Comparison of ENCODE assay signal across 8 cellular contexts in the genomic region with DNA sequence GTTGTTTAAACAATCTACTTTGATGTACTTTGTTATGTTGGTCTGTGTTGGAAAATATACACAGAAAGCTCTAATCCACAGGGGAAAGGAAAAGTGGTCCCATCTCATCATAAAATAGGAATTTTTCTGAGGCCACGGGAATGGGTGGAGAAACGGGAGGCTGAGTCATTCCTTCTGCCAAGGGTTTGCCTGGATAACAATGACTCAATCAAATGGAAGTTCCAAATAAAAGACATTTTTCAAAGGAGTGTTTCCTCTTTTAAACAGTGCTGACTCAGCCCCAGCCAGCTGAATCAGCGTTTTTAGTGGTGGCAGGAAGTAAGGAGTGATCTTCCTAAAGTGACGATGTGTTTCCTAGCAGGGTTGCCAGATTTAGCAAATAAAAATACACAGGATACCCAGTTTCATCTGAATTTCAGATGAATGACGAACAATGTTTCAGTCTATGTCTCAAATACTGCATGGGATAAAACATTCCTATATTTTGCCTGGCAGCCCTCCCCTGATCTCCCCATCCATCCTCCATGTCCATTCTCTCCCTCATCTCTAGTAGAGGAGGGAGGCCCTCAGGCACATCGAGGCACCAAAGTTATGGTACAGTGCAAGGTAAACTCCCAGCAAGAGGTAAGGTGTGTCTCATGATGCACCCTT.
DNase-seq lines count a peak whose midpoint lies in the region; ATAC-seq lines count a peak whose summit lies in the region.

No MANE protein-coding gene starts in this region.

- H3K9me3 Mint-ChIP-seq in activated CD4-positive, alpha-beta memory T cell treated with anti-CD3 and anti-CD28 coated beads, Interleukin-2, amount 10 ng/mL, durations not matched to agents 7 days and 5 days: peaks cover 3% of the 10 kb centered on the region
- H3K9me3 Mint-ChIP-seq in stimulated activated memory B cell treated with anti-CD40 and anti-IgM and Interleukin-4, amounts not matched to agents 10 μg/mL and 1 μg/mL and 100 μg/mL, for 72 hours: no peaks in the 10 kb centered on the region

- peaks cover 29% of the 10 kb centered on the region for H3K36me3 Mint-ChIP-seq in activated CD4-positive, alpha-beta memory T cell treated with anti-CD3 and anti-CD28 coated beads, Interleukin-2, amount 10 ng/mL, durations not matched to agents 7 days and 5 days (ENCODE audit: low read depth)
- no peaks in the 10 kb centered on the region for H3K36me3 Mint-ChIP-seq in stimulated activated memory B cell treated with anti-CD40 and anti-IgM and Interleukin-4, amounts not matched to agents 10 μg/mL and 1 μg/mL and 100 μg/mL, for 72 hours

- H3K27ac Mint-ChIP-seq in activated CD4-positive, alpha-beta memory T cell treated with anti-CD3 and anti-CD28 coated beads, Interleukin-2, amount 10 ng/mL, durations not matched to agents 7 days and 5 days: peak overlapping the region; percentile 42
- no peak overlapping the region for H3K27ac Mint-ChIP-seq in stimulated activated memory B cell treated with anti-CD40 and anti-IgM and Interleukin-4, amounts not matched to agents 10 μg/mL and 1 μg/mL and 100 μg/mL, for 72 hours

- no peaks in the 10 kb centered on the region for H3K27me3 Mint-ChIP-seq in activated CD4-positive, alpha-beta memory T cell treated with anti-CD3 and anti-CD28 coated beads, Interleukin-2, amount 10 ng/mL, durations not matched to agents 7 days and 5 days
- H3K27me3 Mint-ChIP-seq in stimulated activated memory B cell treated with anti-CD40 and anti-IgM and Interleukin-4, amounts not matched to agents 10 μg/mL and 1 μg/mL and 100 μg/mL, for 72 hours: peaks cover 46% of the 10 kb centered on the region

- H3K4me3 Mint-ChIP-seq in activated CD4-positive, alpha-beta memory T cell treated with anti-CD3 and anti-CD28 coated beads, Interleukin-2, amount 10 ng/mL, durations not matched to agents 7 days and 5 days: no peak overlapping the region
- no peak overlapping the region for H3K4me3 Mint-ChIP-seq in stimulated activated memory B cell treated with anti-CD40 and anti-IgM and Interleukin-4, amounts not matched to agents 10 μg/mL and 1 μg/mL and 100 μg/mL, for 72 hours

- intact Hi-C loops in head of caudate nucleus (cut with DNase I): no loop called here

- ATAC-seq in stimulated activated memory B cell treated with anti-CD40 and anti-IgM and Interleukin-4, amounts not matched to agents 10 μg/mL and 1 μg/mL and 100 μg/mL, for 72 hours: no peak
- ATAC-seq in GM21367 (IDR thresholded peaks at IDR 0.05; ENCODE audit: unreplicated experiment) (no peak), HG02973 (IDR thresholded peaks at IDR 0.05; ENCODE audit: unreplicated experiment) (no peak)

- peaks cover 64% of the 10 kb centered on the region for H3K4me1 Mint-ChIP-seq in activated CD4-positive, alpha-beta memory T cell treated with anti-CD3 and anti-CD28 coated beads, Interleukin-2, amount 10 ng/mL, durations not matched to agents 7 days and 5 days
- peaks cover 7% of the 10 kb centered on the region for H3K4me1 Mint-ChIP-seq in stimulated activated memory B cell treated with anti-CD40 and anti-IgM and Interleukin-4, amounts not matched to agents 10 μg/mL and 1 μg/mL and 100 μg/mL, for 72 hours

- peak; percentile 67 for DNase-seq in activated effector memory CD4-positive, alpha-beta T cell treated with anti-CD3 and anti-CD28 coated beads, Interleukin-2, amount 50 U/mL, for 16 hours
- DNase-seq in activated effector memory CD4-positive, alpha-beta T cell treated with Interleukin-2 at 50 U/mL for 16 hours: no peak
- peak; percentile 43 for DNase-seq in activated CD4-positive, alpha-beta memory T cell treated with anti-CD3 and anti-CD28 coated beads, Interleukin-2, amount 10 ng/mL, durations not matched to agents 7 days and 5 days
- DNase-seq in head of caudate nucleus: peak; percentile 37 to 92 (median 72)
- peak; percentile 81 for DNase-seq in pulmonary artery endothelial cell (ENCODE audit: low read depth, low spot score)

- POLR2A ChIA-PET in activated CD4-positive, alpha-beta memory T cell treated with anti-CD3 and anti-CD28 coated beads, Interleukin-2, amount 10 ng/mL, durations not matched to agents 7 days and 5 days (lab: Charles Lee): no interaction called here

- CTCF ChIA-PET in activated CD4-positive, alpha-beta memory T cell treated with anti-CD3 and anti-CD28 coated beads, Interleukin-2, amount 10 ng/mL, durations not matched to agents 7 days and 5 days (lab: Charles Lee): no interaction called here
